Comparison of ENCODE assay signal across 13 cellular contexts in genomic region chr20:37921341-37921929, GRCh38.
DNase-seq lines count a peak whose midpoint lies in the region; ATAC-seq and TF ChIP-seq lines count a peak whose summit lies in the region.
"Had no signal": no experiment of that assay in that cellular context is flagged by ENCODE, and none has a peak within 500 bp of the region (broad histone marks: within the 10 kb centered on the region; RNA-seq: fewer than 3 reads in every experiment).

No MANE protein-coding gene starts in this region.

- TF ChIP-seq CTCF in GM12864 (IDR thresholded peaks at IDR 0.05; ENCODE audit: low read depth, low read length, missing control alignments), result no peak

- H3K4me3 ChIP-seq in GM12864 (ENCODE audit: low read depth, low read length), result no peak overlapping the region
- H3K4me3 ChIP-seq: pancreas had no signal

- peak; percentile 68 for ATAC-seq in GM18909 (IDR thresholded peaks at IDR 0.05; ENCODE audit: poor library complexity, unreplicated experiment)
- ATAC-seq in HG02610 (IDR thresholded peaks at IDR 0.05; ENCODE audit: unreplicated experiment), result peak; percentile 62
- ATAC-seq in HG03565 (IDR thresholded peaks at IDR 0.05; ENCODE audit: unreplicated experiment), result peak; percentile 39
- ATAC-seq in GM19328 (IDR thresholded peaks at IDR 0.05; ENCODE audit: unreplicated experiment), result no peak
- ATAC-seq: pancreas had no signal

- DNase-seq in GM12864 (ENCODE audit: low read depth) (peak; percentile 36), superior temporal gyrus (ENCODE audit: extremely low spot score) (no peak), T1000 (lab: John Stamatoyannopoulos, UW) (no peak)
- no peak for DNase-seq in activated CD4-positive, alpha-beta T cell treated with anti-CD3 and anti-CD28 coated beads for 4 hours
- DNase-seq: activated CD4-positive, alpha-beta T cell treated with anti-CD3 and anti-CD28 coated beads, Interleukin-2, amount 50 U/mL, for 4 hours; head of caudate nucleus; Kasumi-1; NCI-H226 had no signal
